In the genomic region with DNA sequence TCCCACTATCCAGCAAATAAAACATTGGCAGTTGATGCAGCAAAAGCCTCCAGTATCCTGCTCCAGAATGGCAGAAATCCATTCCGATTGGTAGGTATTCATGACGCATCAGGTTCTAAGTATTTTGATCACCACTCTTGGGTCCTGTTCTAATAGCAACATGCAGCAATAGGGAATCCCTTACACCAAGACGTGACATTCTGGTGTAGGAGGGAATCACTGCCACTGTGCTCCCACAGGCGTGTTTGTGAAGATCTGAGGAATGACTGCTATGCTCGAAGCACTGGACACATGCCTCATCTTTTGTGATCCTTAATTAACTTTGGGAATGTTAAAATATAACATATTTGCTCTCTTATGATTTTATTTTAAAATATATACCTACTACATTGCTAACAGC, we compare ENCODE assay signal across 23 cellular contexts.
A peak's percentile ranks its signal among the peaks of the same experiment; 100 is the strongest.
DNase-seq lines count a peak whose midpoint lies in the region; ATAC-seq and TF ChIP-seq lines count a peak whose summit lies in the region.
"Had no signal": no experiment of that assay in that cellular context is flagged by ENCODE, and none has a peak within 500 bp of the region (broad histone marks: within the 10 kb centered on the region; RNA-seq: fewer than 3 reads in every experiment).

No MANE protein-coding gene starts in this region.

- no peak overlapping the region for H3K27ac Mint-ChIP-seq in MCF 10A (ENCODE audit: low read depth, unreplicated experiment)
- H3K27ac Mint-ChIP-seq: CD8-positive, alpha-beta T cell had no signal

- H3K4me1 ChIP-seq in mammary epithelial cell (ENCODE audit: insufficient read depth, low read length) (peaks cover 31% of the 10 kb centered on the region), SJSA1 (replicated peaks) (peaks cover 80% of the 10 kb centered on the region)

- in situ Hi-C loops in mammary epithelial cell (cut with MboI; ENCODE audit: low sequenced_read_pairs in 2 of 2), result no loop called here

- CTCF ChIA-PET in mammary epithelial cell (lab: Charles Lee; ENCODE audit: low non-redundant PET), result no interaction called here
- CTCF ChIA-PET in MCF 10A (lab: Yijun Ruan, JAX), result no interaction called here

- H3K27me3 ChIP-seq in mammary epithelial cell (ENCODE audit: insufficient read depth, low read length) (no peaks in the 10 kb centered on the region), SJSA1 (replicated peaks) (no peaks in the 10 kb centered on the region)

- no peaks in the 10 kb centered on the region for H3K9me3 Mint-ChIP-seq in MCF 10A (ENCODE audit: unreplicated experiment)
- H3K9me3 Mint-ChIP-seq: CD8-positive, alpha-beta T cell had no signal

- H3K36me3 Mint-ChIP-seq in MCF 10A (ENCODE audit: insufficient read depth, unreplicated experiment), result peaks cover 6% of the 10 kb centered on the region
- H3K36me3 Mint-ChIP-seq: CD8-positive, alpha-beta T cell had no signal

- H3K4me2 ChIP-seq in mammary epithelial cell (ENCODE audit: insufficient read depth, low read depth, low read length), result no peak overlapping the region
- H3K4me2 ChIP-seq: KMS-11 had no signal

- H3K36me3 ChIP-seq in mammary epithelial cell (ENCODE audit: insufficient read depth, low read length) (peaks cover 2% of the 10 kb centered on the region), SJSA1 (peaks cover 13% of the 10 kb centered on the region; the same call in 1 of the 2 replicates)

- H3K9me3 ChIP-seq in mammary epithelial cell (replicated peaks; ENCODE audit: insufficient read depth, low read length) (no peaks in the 10 kb centered on the region), SJSA1 (replicated peaks) (no peaks in the 10 kb centered on the region)

- H4K20me1 ChIP-seq in mammary epithelial cell (ENCODE audit: insufficient read depth, low read length), result no peaks in the 10 kb centered on the region

- no peaks in the 10 kb centered on the region for H3K27me3 Mint-ChIP-seq in MCF 10A (ENCODE audit: insufficient read depth, unreplicated experiment)

- H3K27ac ChIP-seq in mammary epithelial cell (ENCODE audit: insufficient read depth, low read depth, low read length) (no peak overlapping the region), SJSA1 (peak overlapping the region; percentile 81)
- H3K27ac ChIP-seq: KMS-11 had no signal

- H3K4me1 Mint-ChIP-seq in MCF 10A (ENCODE audit: insufficient read depth, unreplicated experiment), result peaks cover 16% of the 10 kb centered on the region

- ATAC-seq in GM21515 (IDR thresholded peaks at IDR 0.05; ENCODE audit: unreplicated experiment) (no peak), GM21423 (IDR thresholded peaks at IDR 0.05; ENCODE audit: unreplicated experiment) (no peak), HG03342 (IDR thresholded peaks at IDR 0.05; ENCODE audit: unreplicated experiment) (no peak)
- ATAC-seq: CD8-positive, alpha-beta T cell had no signal

- DNase-seq in mammary epithelial cell, result no peak
- no peak for DNase-seq in MCF 10A (ENCODE audit: unreplicated experiment)
- no peak for DNase-seq in SJSA1 (ENCODE audit: low read depth in 1 of 2, low spot score in 2 of 2)
- peak; percentile 52 for DNase-seq in islet precursor cell
- DNase-seq in stimulated activated CD4-positive, alpha-beta T cell treated with anti-CD3 and anti-CD28 coated beads, Interleukin-2, amount 100 ng/mL, for 48 hours, result no peak
- DNase-seq: 8988T; AML-193; C1 segment of cervical spinal cord; CD8-positive, alpha-beta T cell; DMS53; GDM1; H7; NCI-H1417; NCI-H1694 treated with DMSO at 0.1 percent for 48 hours; NCI-H2081 treated with DMSO at 0.1 percent for 48 hours; NCI-H2171 treated with DMSO at 0.1 percent for 48 hours; NCI-H526; OCI-M1; Right ventricle myocardium superior had no signal

- 44% methylated on average over 5 of the region's 5 CpGs for WGBS in mammary epithelial cell (ENCODE audit: low coverage, missing lambda C conversion rate)

- no peak overlapping the region for H3K9ac ChIP-seq in mammary epithelial cell (ENCODE audit: insufficient read depth, low read length)
- H3K9ac ChIP-seq: KMS-11 had no signal

- intact Hi-C loops in mammary epithelial cell (cut with micrococcal nuclease) (loop anchor here (5.0 kb wide), 1 partner anchor 68 kb away; no protein-coding TSS in a partner anchor), MCF 10A (cut with micrococcal nuclease) (loop anchor here (5.0 kb wide), 1 partner anchor 68 kb away; no protein-coding TSS in a partner anchor)

- dilution Hi-C loops in mammary epithelial cell (cut with HindIII; ENCODE audit: low sequenced_read_pairs), result no loop called here

- peak overlapping the region; percentile 34 for H2AFZ ChIP-seq in mammary epithelial cell (ENCODE audit: low read depth, low read length)

- TF ChIP-seq CTCF in mammary epithelial cell (conservative IDR thresholded peaks at IDR 0.05 in 1 of 2, IDR thresholded peaks at IDR 0.05 in 1 of 2; ENCODE audit: extremely low read depth in 1 of 2, insufficient read depth in 1 of 2, low read depth in 1 of 2, low read length in 2 of 2) (no peak), MCF 10A (IDR thresholded peaks at IDR 0.05; ENCODE audit: unreplicated experiment) (no peak)

- no peak overlapping the region for H3K4me3 Mint-ChIP-seq in MCF 10A (ENCODE audit: unreplicated experiment)
- H3K4me3 Mint-ChIP-seq: CD8-positive, alpha-beta T cell had no signal

- H3K4me3 ChIP-seq in mammary epithelial cell (replicated peaks in 1 of 3; ENCODE audit: insufficient read depth in 1 of 3, low read depth in 2 of 3, low read length in 3 of 3) (no peak overlapping the region), SJSA1 (no peak overlapping the region)

- no TSS peak for BruUV-seq in mammary epithelial cell (replicated peaks; lab: Mats Ljungman, UMichigan)
- BruUV-seq in MCF 10A (replicated peaks; lab: Mats Ljungman, UMichigan), result no TSS peak

- POLR2A ChIA-PET in MCF 10A (lab: Yijun Ruan, JAX), result interaction anchor here (0.6 kb wide), 1 partner anchor 494 kb away, joined by 4 read pairs; no protein-coding TSS in a partner anchor

- H3K79me2 ChIP-seq in mammary epithelial cell (ENCODE audit: insufficient read depth, low read length), result peaks cover 3% of the 10 kb centered on the region
